ENCODE assay signal across 24 cellular contexts in genomic region chr1:15705184-15705566, GRCh38. TPM values are rescaled to one million over a fixed set of nuclear protein-coding genes. Genes with fewer than 3 reads are reported as not detected.
DNase-seq lines count a peak whose midpoint lies in the region; ATAC-seq, FAIRE-seq and TF ChIP-seq lines count a peak whose summit lies in the region.
"Had no signal": no experiment of that assay in that cellular context is flagged by ENCODE, and none has a peak within 500 bp of the region (broad histone marks: within the 10 kb centered on the region; RNA-seq: fewer than 3 reads in every experiment).

No MANE protein-coding gene starts in this region.

- H2AK9ac ChIP-seq in IMR-90 (replicated peaks; ENCODE audit: low read depth, low read length, poor library complexity): no peak overlapping the region

- H3K36me3 Mint-ChIP-seq in astrocyte (ENCODE audit: low read depth, unreplicated experiment) (peaks cover 4% of the 10 kb centered on the region), nephron progenitor cell (ENCODE audit: low read depth) (peaks cover 28% of the 10 kb centered on the region)

- no peaks in the 10 kb centered on the region for H3K27me3 Mint-ChIP-seq in astrocyte (ENCODE audit: low read depth, unreplicated experiment)
- no peaks in the 10 kb centered on the region for H3K27me3 Mint-ChIP-seq in nephron progenitor cell (ENCODE audit: low read depth, poor library complexity)
- H3K27me3 Mint-ChIP-seq: activated CD8-positive, alpha-beta T cell treated with anti-CD3 and anti-CD28 coated beads for 36 hours; CD4-positive, alpha-beta memory T cell had no signal

- TF ChIP-seq CTCF in IMR-90 (conservative IDR thresholded peaks at IDR 0.05; ENCODE audit: low read depth, low read length): no peak
- TF ChIP-seq CTCF in astrocyte (IDR thresholded peaks at IDR 0.05; ENCODE audit: insufficient read depth, low read depth, low read length): no peak
- TF ChIP-seq CTCF in nephron progenitor cell (IDR thresholded peaks at IDR 0.05): no peak
- no peak for TF ChIP-seq CTCF in prostate gland (IDR thresholded peaks at IDR 0.05)

- H4K8ac ChIP-seq in IMR-90 (ENCODE audit: low read depth in 2 of 2, low read length in 2 of 2): no peak overlapping the region

- WGBS in IMR-90 (ENCODE audit: extremely low coverage in 2 of 2, insufficient read length in 1 of 2), 2 experiments: 90% methylated on average over 8 of the region's 11 CpGs; no CpG with 5 or more reads in 1 of the 2 experiments
- 91% methylated on average over 11 of the region's 11 CpGs for WGBS in prostate gland

- dilution Hi-C loops in IMR-90 (cut with HindIII; ENCODE audit: low sequenced_read_pairs, unreplicated experiment): no loop called here

- peak overlapping the region; percentile 41 for H3K27ac Mint-ChIP-seq in astrocyte (ENCODE audit: unreplicated experiment)
- H3K27ac Mint-ChIP-seq in nephron progenitor cell: peak overlapping the region; percentile 52
- H3K27ac Mint-ChIP-seq: activated CD8-positive, alpha-beta T cell treated with anti-CD3 and anti-CD28 coated beads for 36 hours had no signal

- no peak overlapping the region for H2AFZ ChIP-seq in IMR-90 (replicated peaks; ENCODE audit: low read length, poor library complexity)
- H2AFZ ChIP-seq in astrocyte (ENCODE audit: low read depth, low read length): no peak overlapping the region
- H2AFZ ChIP-seq: hepatocyte, neural progenitor cell had no signal

- H3K9ac ChIP-seq in IMR-90 (ENCODE audit: low read depth, low read length) (no peak overlapping the region), astrocyte (ENCODE audit: low read length) (no peak overlapping the region), subcutaneous abdominal adipose tissue (ENCODE audit: low read length in 5 of 5) (no peak overlapping the region)
- H3K9ac ChIP-seq: neural progenitor cell had no signal

- peaks cover 73% of the 10 kb centered on the region for H3K79me2 ChIP-seq in astrocyte (ENCODE audit: insufficient read depth, low read length)

- BruUV-seq in IMR-90 (replicated peaks; lab: Mats Ljungman, UMichigan): no TSS peak

- H3K79me1 ChIP-seq in IMR-90 (ENCODE audit: low read depth in 1 of 2, low read length in 2 of 2): peaks cover 51 to 77% of the 10 kb centered on the region in 2 experiments

- no peak overlapping the region for H3K23ac ChIP-seq in IMR-90 (ENCODE audit: low read depth, low read length)

- H2AK5ac ChIP-seq in IMR-90 (ENCODE audit: low read depth, low read length): no peak overlapping the region

- H2BK15ac ChIP-seq in IMR-90 (ENCODE audit: low read depth, low read length): no peak overlapping the region

- H4K20me1 ChIP-seq in IMR-90 (ENCODE audit: insufficient read depth, low read length): peaks cover 32% of the 10 kb centered on the region
- peaks cover 62% of the 10 kb centered on the region for H4K20me1 ChIP-seq in astrocyte (ENCODE audit: insufficient read depth, low read length)

- H3K4me3 ChIP-seq in IMR-90 (ENCODE audit: insufficient read depth, low read depth, low read length) (no peak overlapping the region), astrocyte (ENCODE audit: insufficient read depth, low read depth, low read length) (no peak overlapping the region), subcutaneous abdominal adipose tissue (ENCODE audit: low read depth in 1 of 5, low read length in 5 of 5) (no peak overlapping the region), prostate gland (no peak overlapping the region)
- H3K4me3 ChIP-seq: adrenal gland, hepatocyte, mucosa of descending colon, neural progenitor cell had no signal

- no peak overlapping the region for H4K5ac ChIP-seq in IMR-90 (ENCODE audit: low read depth, low read length)

- in situ Hi-C loops in IMR-90 (cut with MboI; ENCODE audit: low sequenced_read_pairs): no loop called here

- no peak overlapping the region for H2BK5ac ChIP-seq in IMR-90 (ENCODE audit: low read depth, low read length, poor library complexity, severe bottlenecking)

- ATAC-seq in IMR-90 (ENCODE audit: low read depth) (no peak), HG03175 (IDR thresholded peaks at IDR 0.05; ENCODE audit: unreplicated experiment) (no peak)
- ATAC-seq: activated CD8-positive, alpha-beta T cell treated with anti-CD3 and anti-CD28 coated beads for 36 hours; mucosa of descending colon had no signal

- H3K4me1 Mint-ChIP-seq in astrocyte (ENCODE audit: low read depth, unreplicated experiment): peaks cover 25% of the 10 kb centered on the region
- H3K4me1 Mint-ChIP-seq in nephron progenitor cell: peaks cover 33% of the 10 kb centered on the region

- H3K9me3 Mint-ChIP-seq in astrocyte (ENCODE audit: unreplicated experiment) (no peaks in the 10 kb centered on the region), nephron progenitor cell (no peaks in the 10 kb centered on the region)
- H3K9me3 Mint-ChIP-seq: activated CD8-positive, alpha-beta T cell treated with anti-CD3 and anti-CD28 coated beads for 36 hours; neural progenitor cell had no signal

- H3K36me3 ChIP-seq in IMR-90 (ENCODE audit: control insufficient read depth, insufficient read depth, low read length) (peaks cover 4% of the 10 kb centered on the region; the same call in 1 of the 2 replicates), astrocyte (ENCODE audit: insufficient read depth, low read length) (peaks cover 2% of the 10 kb centered on the region), subcutaneous abdominal adipose tissue (ENCODE audit: control insufficient read depth in 5 of 5, insufficient read depth in 5 of 5, low read length in 5 of 5) (peaks cover 0 to 12% (median 9%) of the 10 kb centered on the region in 5 donors), prostate gland (no peaks in the 10 kb centered on the region)
- H3K36me3 ChIP-seq: adrenal gland, neural progenitor cell had no signal

- H3K4me2 ChIP-seq in IMR-90 (ENCODE audit: low read depth, low read length): no peak overlapping the region
- no peak overlapping the region for H3K4me2 ChIP-seq in astrocyte (ENCODE audit: low read length)
- H3K4me2 ChIP-seq: hepatocyte, neural progenitor cell had no signal

- H3K27me3 ChIP-seq in IMR-90 (ENCODE audit: control insufficient read depth, insufficient read depth, low read length): no peaks in the 10 kb centered on the region
- no peaks in the 10 kb centered on the region for H3K27me3 ChIP-seq in astrocyte (ENCODE audit: insufficient read depth, low read length)
- H3K27me3 ChIP-seq in subcutaneous abdominal adipose tissue (ENCODE audit: control insufficient read depth in 5 of 5, insufficient read depth in 4 of 5, low read length in 5 of 5): no peaks in the 10 kb centered on the region
- H3K27me3 ChIP-seq in prostate gland (replicated peaks; ENCODE audit: insufficient read depth): no peaks in the 10 kb centered on the region
- H3K27me3 ChIP-seq: adrenal gland, hepatocyte, neural progenitor cell had no signal

- TF ChIP-seq POLR2A in IMR-90 (IDR thresholded peaks at IDR 0.05; ENCODE audit: low read depth, low read length) (no peak), prostate gland (IDR thresholded peaks at IDR 0.05) (no peak)

- no peak overlapping the region for H2BK120ac ChIP-seq in IMR-90 (ENCODE audit: low read depth, low read length)

- H3K4me1 ChIP-seq in IMR-90 (ENCODE audit: control insufficient read depth, insufficient read depth, low read length) (peaks cover 17% of the 10 kb centered on the region; the same call in 1 of the 2 replicates), astrocyte (ENCODE audit: insufficient read depth, low read length) (peaks cover 20% of the 10 kb centered on the region), subcutaneous abdominal adipose tissue (ENCODE audit: control insufficient read depth in 5 of 5, insufficient read depth in 5 of 5, low read length in 5 of 5) (peaks cover 9 to 45% (median 32%) of the 10 kb centered on the region in 5 donors), prostate gland (replicated peaks) (peaks cover 3% of the 10 kb centered on the region)
- H3K4me1 ChIP-seq: neural progenitor cell had no signal

- POLR2A ChIA-PET in IMR-90 (lab: Charles Lee; ENCODE audit: unreplicated experiment): no interaction called here

- H3K4ac ChIP-seq in IMR-90 (ENCODE audit: low read depth, low read length): no peak overlapping the region

- H3K9me3 ChIP-seq in IMR-90 (ENCODE audit: control insufficient read depth, insufficient read depth, low read length) (no peaks in the 10 kb centered on the region), astrocyte (ENCODE audit: insufficient read depth, low read depth, low read length) (no peaks in the 10 kb centered on the region), subcutaneous abdominal adipose tissue (ENCODE audit: control insufficient read depth in 5 of 5, low read length in 5 of 5) (no peaks in the 10 kb centered on the region), prostate gland (no peaks in the 10 kb centered on the region)
- H3K9me3 ChIP-seq: adrenal gland, mucosa of descending colon had no signal

- H3K27ac ChIP-seq in IMR-90 (ENCODE audit: insufficient read depth, low read length): no peak overlapping the region
- no peak overlapping the region for H3K27ac ChIP-seq in astrocyte (ENCODE audit: low read depth, low read length)
- peak overlapping the region; percentile 98 for H3K27ac ChIP-seq in subcutaneous abdominal adipose tissue (ENCODE audit: low read depth, low read length)
- H3K27ac ChIP-seq in prostate gland: no peak overlapping the region
- H3K27ac ChIP-seq: neural progenitor cell had no signal

- no peak overlapping the region for H3K18ac ChIP-seq in IMR-90 (ENCODE audit: low read depth, low read length)

- TF ChIP-seq RAD21 in IMR-90 (IDR thresholded peaks at IDR 0.05; ENCODE audit: low read length): no peak

- H3K56ac ChIP-seq in IMR-90 (ENCODE audit: extremely low read depth, insufficient read depth, low read length): no peak overlapping the region

- FAIRE-seq in astrocyte (lab: Jason Lieb, UNC): no peak

- CTCF ChIA-PET in IMR-90 (lab: Yijun Ruan, JAX): no interaction called here

- H3K4me3 Mint-ChIP-seq in astrocyte (ENCODE audit: unreplicated experiment): no peak overlapping the region
- H3K4me3 Mint-ChIP-seq in nephron progenitor cell: no peak overlapping the region
- H3K4me3 Mint-ChIP-seq: activated CD8-positive, alpha-beta T cell treated with anti-CD3 and anti-CD28 coated beads for 36 hours; CD4-positive, alpha-beta memory T cell; neural progenitor cell had no signal

- DNase-seq in IMR-90: no peak
- DNase-seq in astrocyte (ENCODE audit: low read depth): no peak
- DNase-seq in nephron progenitor cell: no peak
- DNase-seq in stimulated activated CD4-positive, alpha-beta T cell treated with anti-CD3 and anti-CD28 coated beads, Interleukin-4, amount 100 ng/mL, for 1 hour: no peak
- DNase-seq in prostate gland (ENCODE audit: low spot score): no peak
- DNase-seq: activated CD8-positive, alpha-beta T cell treated with anti-CD3 and anti-CD28 coated beads for 36 hours; activated gamma-delta T cell treated with Interleukin-2 at 50 U/mL for 16 hours; activated T-cell treated with anti-CD3 and anti-CD28 coated beads for 4 hours; adrenal gland; CD4-positive, alpha-beta memory T cell; GF-D8; Karpas-422; mucosa of descending colon; NCI-H1694 treated with DMSO at 0.1 percent for 48 hours; NCI-H526; stimulated activated CD4-positive, alpha-beta T cell treated with anti-CD3 and anti-CD28 coated beads, Interleukin-12 subunit alpha, Interleukin-12 subunit beta, amount 100 ng/mL, for 4 hours; T-helper 9 cell had no signal

- no peak overlapping the region for H2BK20ac ChIP-seq in IMR-90 (ENCODE audit: low read depth, low read length)

- H4K91ac ChIP-seq in IMR-90 (ENCODE audit: insufficient read depth, low read depth, low read length): no peak overlapping the region

- intact Hi-C loops in IMR-90 (cut with micrococcal nuclease): no loop called here
- intact Hi-C loops in prostate gland (cut with DNase I): no loop called here

- no peak overlapping the region for H3K14ac ChIP-seq in IMR-90 (replicated peaks; ENCODE audit: low read depth, low read length)

- H3K9me1 ChIP-seq in IMR-90 (ENCODE audit: insufficient read depth, low read length): peaks cover 15% of the 10 kb centered on the region

RNA-seq across cellular contexts. Expression of gene PLEKHM2, which starts 21.1 kb away (rescaled TPM):
- 23.1 and 24.7 TPM in 2 replicates for total RNA-seq in IMR-90 (2012; rRNA removed)
- 48.0 and 51.2 TPM in 2 replicates for polyA plus RNA-seq in IMR-90 (2012; rRNA removed)
- 36.8 and 54.1 TPM in 2 replicates for polyA plus RNA-seq in IMR-90 (2012; cell fraction: cytosol; rRNA removed)
- polyA plus RNA-seq in IMR-90 (2012; cell fraction: nucleus; rRNA removed; ENCODE audit: low replicate concordance): 90.9 and 180 TPM in 2 replicates
- total RNA-seq in astrocyte: 46.4 and 48.3 TPM in 2 replicates
- total RNA-seq in prostate gland: 10 to 100 TPM; 29.0 to 60.4 TPM

RNA-seq across cellular contexts. Expression of gene SLC25A34, which starts 30.9 kb away (rescaled TPM):
- total RNA-seq in IMR-90 (2012; rRNA removed) (under 0.01 TPM in 1 of 2 replicates, not detected in the other), astrocyte (0.73 and 1.0 TPM in 2 replicates), prostate gland (1 to 10 TPM; 1.1 to 1.4 TPM)
- polyA plus RNA-seq in IMR-90 (2012; rRNA removed): 0.72 and 1.1 TPM in 2 replicates
- 0.08 and 0.45 TPM in 2 replicates for polyA plus RNA-seq in IMR-90 (2012; cell fraction: cytosol; rRNA removed)
- 5.3 and 9.5 TPM in 2 replicates for polyA plus RNA-seq in IMR-90 (2012; cell fraction: nucleus; rRNA removed; ENCODE audit: low replicate concordance)

RNA-seq across cellular contexts. Expression of gene TMEM82, which starts 37.1 kb away (rescaled TPM):
- total RNA-seq in IMR-90 (2012; rRNA removed): not detected in 2 replicates
- polyA plus RNA-seq in IMR-90 (2012; rRNA removed): not detected in 2 replicates
- not detected in 2 replicates for polyA plus RNA-seq in IMR-90 (2012; cell fraction: cytosol; rRNA removed)
- polyA plus RNA-seq in IMR-90 (2012; cell fraction: nucleus; rRNA removed; ENCODE audit: low replicate concordance): not detected in 2 replicates
- total RNA-seq in astrocyte: not detected in 2 replicates
- total RNA-seq in prostate gland: not detected
- total RNA-seq: activated CD8-positive, alpha-beta T cell treated with anti-CD3 and anti-CD28 coated beads for 36 hours; CD4-positive, alpha-beta memory T cell; endothelial cell of umbilical vein; fibroblast of villous mesenchyme; lower leg skin had no signal
- polyA plus RNA-seq: adrenal gland; CD4-positive, alpha-beta memory T cell; endothelial cell of umbilical vein had no signal

RNA-seq across cellular contexts. Expression of gene FBLIM1, which starts 53.4 kb away (rescaled TPM):
- total RNA-seq in IMR-90 (2012; rRNA removed): 43.6 and 52.2 TPM in 2 replicates
- 140 and 159 TPM in 2 replicates for polyA plus RNA-seq in IMR-90 (2012; rRNA removed)
- polyA plus RNA-seq in IMR-90 (2012; cell fraction: cytosol; rRNA removed): 157 and 164 TPM in 2 replicates
- polyA plus RNA-seq in IMR-90 (2012; cell fraction: nucleus; rRNA removed; ENCODE audit: low replicate concordance): 95.1 and 141 TPM in 2 replicates
- 170 and 179 TPM in 2 replicates for total RNA-seq in astrocyte
- 100 to 1,000 TPM in 1 of 2 donors, 10 to 100 TPM in 1; 33.1 to 111 TPM for total RNA-seq in prostate gland
- total RNA-seq: activated CD8-positive, alpha-beta T cell treated with anti-CD3 and anti-CD28 coated beads for 36 hours; CD4-positive, alpha-beta memory T cell had no signal
- polyA plus RNA-seq: CD4-positive, alpha-beta memory T cell had no signal
